In the genomic region with DNA sequence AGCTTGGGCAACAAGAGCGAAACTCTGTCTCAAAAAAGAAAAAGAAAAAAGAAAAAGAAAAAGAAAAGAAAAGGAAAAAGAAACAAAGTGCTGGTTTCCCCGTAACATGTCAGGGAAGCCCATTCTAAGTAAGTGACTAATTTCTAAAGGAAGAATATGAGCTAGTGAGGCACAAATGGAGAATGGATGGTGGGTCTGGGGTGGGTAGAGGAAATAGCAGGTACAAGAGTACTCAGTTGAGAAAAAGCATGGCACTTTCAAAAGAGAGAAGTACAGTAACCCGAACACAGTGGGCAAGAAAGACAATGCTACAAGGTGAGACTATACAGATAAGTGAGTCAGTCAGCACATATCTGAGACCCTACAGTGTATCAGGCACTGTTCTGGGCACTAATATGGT, we compare ENCODE assay signal across 1 cellular context.
TF ChIP-seq lines count a peak whose summit lies in the region.

No MANE protein-coding gene starts in this region.

TF ChIP-seq in HEK293, 187 proteins besides CTCF, POLR2A, EP300 and RAD21 (continued from another document):
- TF ChIP-seq, protein P1, sequence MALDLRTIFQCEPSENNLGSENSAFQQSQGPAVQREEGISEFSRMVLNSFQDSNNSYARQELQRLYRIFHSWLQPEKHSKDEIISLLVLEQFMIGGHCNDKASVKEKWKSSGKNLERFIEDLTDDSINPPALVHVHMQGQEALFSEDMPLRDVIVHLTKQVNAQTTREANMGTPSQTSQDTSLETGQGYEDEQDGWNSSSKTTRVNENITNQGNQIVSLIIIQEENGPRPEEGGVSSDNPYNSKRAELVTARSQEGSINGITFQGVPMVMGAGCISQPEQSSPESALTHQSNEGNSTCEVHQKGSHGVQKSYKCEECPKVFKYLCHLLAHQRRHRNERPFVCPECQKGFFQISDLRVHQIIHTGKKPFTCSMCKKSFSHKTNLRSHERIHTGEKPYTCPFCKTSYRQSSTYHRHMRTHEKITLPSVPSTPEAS (tag by site-specific recombination; IDR thresholded peaks at IDR 0.05), result no peak
- TF ChIP-seq ZNF510 (tag by site-specific recombination; IDR thresholded peaks at IDR 0.05; ENCODE audit: insufficient replicate concordance) (no peak), MZF1 (tag by site-specific recombination; IDR thresholded peaks at IDR 0.05; ENCODE audit: borderline replicate concordance) (no peak), PRDM1 (tag by site-specific recombination; IDR thresholded peaks at IDR 0.05) (0 out of 2 replicates have a peak, but pooled peaks have one; percentile 23)
